21 cellular contexts compared by ENCODE assay signal in the genomic region with DNA sequence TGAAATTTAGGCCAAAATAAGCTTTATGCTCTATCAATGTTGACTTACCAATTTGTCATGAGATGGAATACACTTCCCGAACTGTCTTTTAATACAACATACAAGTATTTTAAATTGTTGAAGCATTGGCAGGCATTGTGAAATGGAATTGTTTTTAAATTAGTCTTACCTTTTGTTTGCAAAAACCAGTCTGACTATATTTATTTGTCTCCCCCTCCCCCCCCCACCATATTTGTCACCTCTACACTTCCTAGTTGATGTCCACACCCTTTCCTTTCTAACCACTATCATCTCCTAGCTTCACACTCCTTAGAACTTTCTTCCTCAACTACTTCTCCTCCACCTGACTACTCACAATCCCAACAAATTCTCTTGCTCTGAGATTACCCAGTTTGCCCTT. TPM values are rescaled to one million over a fixed set of nuclear protein-coding genes. Genes with fewer than 3 reads are reported as not detected.
DNase-seq lines count a peak whose midpoint lies in the region; ATAC-seq, FAIRE-seq and TF ChIP-seq lines count a peak whose summit lies in the region.
"Had no signal": no experiment of that assay in that cellular context is flagged by ENCODE, and none has a peak within 500 bp of the region (broad histone marks: within the 10 kb centered on the region; RNA-seq: fewer than 3 reads in every experiment).

No MANE protein-coding gene starts in this region.

- no peak for ATAC-seq in activated CD8-positive, alpha-beta T cell treated with anti-CD3 and anti-CD28 coated beads, Interleukin-2, amount 10 ng/mL, durations not matched to agents 7 days and 5 days
- ATAC-seq in activated CD8-positive, alpha-beta T cell treated with anti-CD3 and anti-CD28 coated beads for 36 hours, result no peak
- ATAC-seq in HG02970 (IDR thresholded peaks at IDR 0.05; ENCODE audit: low FRiP score, unreplicated experiment), result no peak
- ATAC-seq: activated T-cell treated with anti-CD3 and anti-CD28 coated beads, Interleukin-2, amount 50 U/mL, for 72 hours; upper lobe of right lung had no signal

- FAIRE-seq in keratinocyte (lab: Jason Lieb, UNC), result no peak
- FAIRE-seq: A204.1, GM12892 had no signal

- POLR2A ChIA-PET in activated CD8-positive, alpha-beta T cell treated with anti-CD3 and anti-CD28 coated beads, Interleukin-2, amount 10 ng/mL, durations not matched to agents 7 days and 5 days (lab: Charles Lee), result no interaction called here
- POLR2A ChIA-PET in activated CD8-positive, alpha-beta T cell treated with anti-CD3 and anti-CD28 coated beads for 36 hours (lab: Charles Lee), result no interaction called here

- H3K79me2 ChIP-seq in keratinocyte (ENCODE audit: control insufficient read depth, insufficient read depth, low read length), result peaks cover 25% of the 10 kb centered on the region

- TSS peak; percentile 1 for BruUV-seq in Calu3 (replicated peaks; lab: Mats Ljungman, UMichigan)

- no peaks in the 10 kb centered on the region for H3K9me3 Mint-ChIP-seq in activated CD8-positive, alpha-beta T cell treated with anti-CD3 and anti-CD28 coated beads, Interleukin-2, amount 10 ng/mL, durations not matched to agents 7 days and 5 days (ENCODE audit: insufficient read depth)
- H3K9me3 Mint-ChIP-seq in activated CD8-positive, alpha-beta T cell treated with anti-CD3 and anti-CD28 coated beads for 36 hours, result no peaks in the 10 kb centered on the region
- H3K9me3 Mint-ChIP-seq in Calu3 (ENCODE audit: low read depth, unreplicated experiment), result no peaks in the 10 kb centered on the region
- H3K9me3 Mint-ChIP-seq in activated T-helper 1 cell treated with anti-CD3 and anti-CD28 coated beads, Interleukin-12 subunit alpha, Interleukin-12 subunit beta, Interleukin-2, Interleukin-4 antibody, amounts not matched to agents 30 ng/mL and 10 ng/mL and 1 ng/mL, durations not matched to agents 14 hours and 24 hours and 36 hours, result no peaks in the 10 kb centered on the region
- H3K9me3 Mint-ChIP-seq: activated T-cell treated with anti-CD3 and anti-CD28 coated beads, Interleukin-2, amount 50 U/mL, for 72 hours had no signal

- H3K27me3 ChIP-seq in keratinocyte (ENCODE audit: control insufficient read depth, extremely low read depth, insufficient read depth, low read length) (no peaks in the 10 kb centered on the region), ascending aorta (no peaks in the 10 kb centered on the region)
- H3K27me3 ChIP-seq: adrenal gland, colonic mucosa, spleen, upper lobe of right lung had no signal

- peak overlapping the region; percentile 30 for H3K4me3 Mint-ChIP-seq in activated CD8-positive, alpha-beta T cell treated with anti-CD3 and anti-CD28 coated beads, Interleukin-2, amount 10 ng/mL, durations not matched to agents 7 days and 5 days
- H3K4me3 Mint-ChIP-seq in activated CD8-positive, alpha-beta T cell treated with anti-CD3 and anti-CD28 coated beads for 36 hours, result no peak overlapping the region
- no peak overlapping the region for H3K4me3 Mint-ChIP-seq in Calu3 (ENCODE audit: low read depth, unreplicated experiment)
- peak overlapping the region; percentile 35 for H3K4me3 Mint-ChIP-seq in activated T-helper 1 cell treated with anti-CD3 and anti-CD28 coated beads, Interleukin-12 subunit alpha, Interleukin-12 subunit beta, Interleukin-2, Interleukin-4 antibody, amounts not matched to agents 30 ng/mL and 10 ng/mL and 1 ng/mL, durations not matched to agents 14 hours and 24 hours and 36 hours
- H3K4me3 Mint-ChIP-seq: activated T-cell treated with anti-CD3 and anti-CD28 coated beads, Interleukin-2, amount 50 U/mL, for 72 hours had no signal

- H3K4me1 ChIP-seq in keratinocyte (ENCODE audit: control insufficient read depth, extremely low read depth, insufficient read depth, low read length), result peaks cover 34% of the 10 kb centered on the region
- H3K4me1 ChIP-seq in ascending aorta, result no peaks in the 10 kb centered on the region
- H3K4me1 ChIP-seq: colonic mucosa had no signal

- peaks cover 62% of the 10 kb centered on the region for H3K36me3 Mint-ChIP-seq in activated CD8-positive, alpha-beta T cell treated with anti-CD3 and anti-CD28 coated beads, Interleukin-2, amount 10 ng/mL, durations not matched to agents 7 days and 5 days (ENCODE audit: low read depth)
- H3K36me3 Mint-ChIP-seq in activated CD8-positive, alpha-beta T cell treated with anti-CD3 and anti-CD28 coated beads for 36 hours (ENCODE audit: low read depth), result peaks cover 43% of the 10 kb centered on the region
- peaks cover 26% of the 10 kb centered on the region for H3K36me3 Mint-ChIP-seq in Calu3 (ENCODE audit: insufficient read depth, unreplicated experiment)
- peaks cover 61% of the 10 kb centered on the region for H3K36me3 Mint-ChIP-seq in activated T-helper 1 cell treated with anti-CD3 and anti-CD28 coated beads, Interleukin-12 subunit alpha, Interleukin-12 subunit beta, Interleukin-2, Interleukin-4 antibody, amounts not matched to agents 30 ng/mL and 10 ng/mL and 1 ng/mL, durations not matched to agents 14 hours and 24 hours and 36 hours (ENCODE audit: low read depth)

- H4K20me1 ChIP-seq in keratinocyte (ENCODE audit: control insufficient read depth, extremely low read depth, insufficient read depth, low read length), result no peaks in the 10 kb centered on the region

- no peak for TF ChIP-seq CTCF in activated CD8-positive, alpha-beta T cell treated with anti-CD3 and anti-CD28 coated beads for 36 hours (IDR thresholded peaks at IDR 0.05)
- TF ChIP-seq CTCF in Calu3 (IDR thresholded peaks at IDR 0.05; ENCODE audit: unreplicated experiment) (no peak), keratinocyte (optimal IDR thresholded peaks at IDR 0.05 in 1 of 3, IDR thresholded peaks at IDR 0.05 in 1 of 3, conservative IDR thresholded peaks at IDR 0.05 in 1 of 3; ENCODE audit: extremely low read depth in 1 of 3, insufficient read depth in 2 of 3, low read length in 3 of 3) (no peak), ascending aorta (IDR thresholded peaks at IDR 0.05) (no peak)

- peak overlapping the region; percentile 86 for H3K27ac Mint-ChIP-seq in activated CD8-positive, alpha-beta T cell treated with anti-CD3 and anti-CD28 coated beads, Interleukin-2, amount 10 ng/mL, durations not matched to agents 7 days and 5 days
- no peak overlapping the region for H3K27ac Mint-ChIP-seq in activated CD8-positive, alpha-beta T cell treated with anti-CD3 and anti-CD28 coated beads for 36 hours
- no peak overlapping the region for H3K27ac Mint-ChIP-seq in Calu3 (ENCODE audit: unreplicated experiment)
- peak overlapping the region; percentile 74 for H3K27ac Mint-ChIP-seq in activated T-helper 1 cell treated with anti-CD3 and anti-CD28 coated beads, Interleukin-12 subunit alpha, Interleukin-12 subunit beta, Interleukin-2, Interleukin-4 antibody, amounts not matched to agents 30 ng/mL and 10 ng/mL and 1 ng/mL, durations not matched to agents 14 hours and 24 hours and 36 hours

- no peak overlapping the region for H3K9ac ChIP-seq in keratinocyte (ENCODE audit: control insufficient read depth, extremely low read depth, insufficient read depth, low read length)
- H3K9ac ChIP-seq: KMS-11 had no signal

- DNase-seq in activated CD8-positive, alpha-beta T cell treated with anti-CD3 and anti-CD28 coated beads, Interleukin-2, amount 10 ng/mL, durations not matched to agents 7 days and 5 days, result no peak
- no peak for DNase-seq in activated CD8-positive, alpha-beta T cell treated with anti-CD3 and anti-CD28 coated beads for 36 hours
- no peak for DNase-seq in Calu3
- no peak for DNase-seq in activated T-helper 1 cell treated with anti-CD3 and anti-CD28 coated beads, Interleukin-12 subunit alpha, Interleukin-12 subunit beta, Interleukin-2, Interleukin-4 antibody, amounts not matched to agents 30 ng/mL and 10 ng/mL and 1 ng/mL, durations not matched to agents 14 hours and 24 hours and 36 hours (ENCODE audit: low spot score)
- DNase-seq in keratinocyte (ENCODE audit: low read depth, low spot score), result no peak
- no peak for DNase-seq in ascending aorta (ENCODE audit: low spot score in 2 of 2)
- no peak for DNase-seq in NCI-H1048 (lab: John Stamatoyannopoulos, UW)
- DNase-seq: activated T-cell treated with anti-CD3 and anti-CD28 coated beads, Interleukin-2, amount 50 U/mL, for 72 hours; adrenal gland; Caco-2; colonic mucosa; NCI-H1694 treated with DMSO at 0.1 percent for 48 hours; NCI-H82; retina; SHP77 treated with DMSO at 0.1 percent for 48 hours; spleen; upper lobe of right lung had no signal

- no peak overlapping the region for H2AFZ ChIP-seq in keratinocyte (ENCODE audit: control insufficient read depth, low read length)

- H3K4me3 ChIP-seq in keratinocyte (ENCODE audit: control insufficient read depth in 2 of 3, extremely low read depth in 1 of 3, insufficient read depth in 2 of 3, low read depth in 1 of 3, low read length in 3 of 3), result no peak overlapping the region
- no peak overlapping the region for H3K4me3 ChIP-seq in ascending aorta
- H3K4me3 ChIP-seq: adrenal gland, colonic mucosa, spleen, upper lobe of right lung had no signal

- dilution Hi-C loops in keratinocyte (cut with MboI; ENCODE audit: extremely low pct_ligation_motif_present, low sequenced_read_pairs), result no loop called here

- H3K36me3 ChIP-seq in keratinocyte (ENCODE audit: control insufficient read depth in 2 of 2, extremely low read depth in 1 of 2, insufficient read depth in 2 of 2, low read length in 2 of 2) (peaks cover 26 to 43% of the 10 kb centered on the region in 2 experiments), ascending aorta (peaks cover 53 to 80% of the 10 kb centered on the region in 2 donors)
- H3K36me3 ChIP-seq: colonic mucosa had no signal

- CTCF ChIA-PET in activated CD8-positive, alpha-beta T cell treated with anti-CD3 and anti-CD28 coated beads, Interleukin-2, amount 10 ng/mL, durations not matched to agents 7 days and 5 days (lab: Charles Lee), result interaction anchor here (1.6 kb wide), 1 partner anchor 72 kb away, joined by 4 read pairs; a partner anchor contains a TSS
- CTCF ChIA-PET in activated CD8-positive, alpha-beta T cell treated with anti-CD3 and anti-CD28 coated beads for 36 hours (lab: Charles Lee), result no interaction called here
- CTCF ChIA-PET in Calu3 (lab: Charles Lee), result no interaction called here

- H3K27me3 Mint-ChIP-seq in activated CD8-positive, alpha-beta T cell treated with anti-CD3 and anti-CD28 coated beads, Interleukin-2, amount 10 ng/mL, durations not matched to agents 7 days and 5 days (ENCODE audit: low read depth), result no peaks in the 10 kb centered on the region
- H3K27me3 Mint-ChIP-seq in activated CD8-positive, alpha-beta T cell treated with anti-CD3 and anti-CD28 coated beads for 36 hours, result no peaks in the 10 kb centered on the region
- no peaks in the 10 kb centered on the region for H3K27me3 Mint-ChIP-seq in Calu3 (ENCODE audit: unreplicated experiment)
- H3K27me3 Mint-ChIP-seq in activated T-helper 1 cell treated with anti-CD3 and anti-CD28 coated beads, Interleukin-12 subunit alpha, Interleukin-12 subunit beta, Interleukin-2, Interleukin-4 antibody, amounts not matched to agents 30 ng/mL and 10 ng/mL and 1 ng/mL, durations not matched to agents 14 hours and 24 hours and 36 hours (ENCODE audit: insufficient read depth), result no peaks in the 10 kb centered on the region

- H3K9me3 ChIP-seq in keratinocyte (ENCODE audit: control insufficient read depth, low read depth, low read length) (no peaks in the 10 kb centered on the region), ascending aorta (no peaks in the 10 kb centered on the region)
- H3K9me3 ChIP-seq: adrenal gland, Caco-2, colonic mucosa, spleen, upper lobe of right lung had no signal

- H3K4me1 Mint-ChIP-seq in activated CD8-positive, alpha-beta T cell treated with anti-CD3 and anti-CD28 coated beads, Interleukin-2, amount 10 ng/mL, durations not matched to agents 7 days and 5 days (ENCODE audit: low read depth), result peaks cover 25% of the 10 kb centered on the region
- peaks cover 15% of the 10 kb centered on the region for H3K4me1 Mint-ChIP-seq in activated CD8-positive, alpha-beta T cell treated with anti-CD3 and anti-CD28 coated beads for 36 hours (ENCODE audit: low read depth)
- H3K4me1 Mint-ChIP-seq in Calu3 (ENCODE audit: low read depth, unreplicated experiment), result peaks cover 27% of the 10 kb centered on the region
- H3K4me1 Mint-ChIP-seq in activated T-helper 1 cell treated with anti-CD3 and anti-CD28 coated beads, Interleukin-12 subunit alpha, Interleukin-12 subunit beta, Interleukin-2, Interleukin-4 antibody, amounts not matched to agents 30 ng/mL and 10 ng/mL and 1 ng/mL, durations not matched to agents 14 hours and 24 hours and 36 hours (ENCODE audit: low read depth), result peaks cover 30% of the 10 kb centered on the region

- H3K4me2 ChIP-seq in keratinocyte (ENCODE audit: control insufficient read depth, extremely low read depth, insufficient read depth, low read depth, low read length), result peak overlapping the region; percentile 7
- H3K4me2 ChIP-seq: KMS-11 had no signal

- H3K27ac ChIP-seq in keratinocyte (ENCODE audit: control insufficient read depth, insufficient read depth, low read length) (no peak overlapping the region), ascending aorta (no peak overlapping the region)
- H3K27ac ChIP-seq: adrenal gland, colonic mucosa, KMS-11, upper lobe of right lung had no signal

- peaks cover 2% of the 10 kb centered on the region for H3K9me1 ChIP-seq in keratinocyte (ENCODE audit: control insufficient read depth, extremely low read depth, insufficient read depth, low read length)

- intact Hi-C loops in activated CD8-positive, alpha-beta T cell treated with anti-CD3 and anti-CD28 coated beads for 36 hours (cut with micrococcal nuclease), result no loop called here
- intact Hi-C loops in Calu3 (cut with micrococcal nuclease; ENCODE audit: unreplicated experiment) (no loop called here), ascending aorta (cut with DNase I) (no loop called here)
- intact Hi-C loops in activated T-helper 1 cell treated with anti-CD3 and anti-CD28 coated beads, Interleukin-12 subunit alpha, Interleukin-12 subunit beta, Interleukin-2, Interleukin-4 antibody, amounts not matched to agents 30 ng/mL and 10 ng/mL and 1 ng/mL, durations not matched to agents 14 hours and 24 hours and 36 hours (cut with micrococcal nuclease), result no loop called here

RNA-seq across cellular contexts. Expression of a gene that starts 40.9 kb away (rescaled TPM):
- 10 to 100 TPM; 31.3 to 31.4 TPM for total RNA-seq in activated CD8-positive, alpha-beta T cell treated with anti-CD3 and anti-CD28 coated beads, Interleukin-2, amount 10 ng/mL, durations not matched to agents 7 days and 5 days
- total RNA-seq in activated CD8-positive, alpha-beta T cell treated with anti-CD3 and anti-CD28 coated beads for 36 hours, result 10 to 100 TPM; 32.6 to 33.0 TPM
- total RNA-seq in Calu3 (2022) (68.9 and 73.6 TPM in 2 replicates), ascending aorta (18.7 TPM)
- 46.0 and 47.3 TPM in 2 replicates for total RNA-seq in activated T-helper 1 cell treated with anti-CD3 and anti-CD28 coated beads, Interleukin-12 subunit alpha, Interleukin-12 subunit beta, Interleukin-2, Interleukin-4 antibody, amounts not matched to agents 30 ng/mL and 10 ng/mL and 1 ng/mL, durations not matched to agents 14 hours and 24 hours and 36 hours
- polyA plus RNA-seq in keratinocyte, result 44.7 to 63.2 TPM (median 52.9 TPM) in 3 replicates
- 23.2 TPM for polyA plus RNA-seq in keratinocyte (2011; ENCODE audit: low read depth)
- 16.5 and 30.1 TPM in 2 replicates for polyA plus RNA-seq in keratinocyte (2011; cell fraction: cytosol; rRNA removed)
- polyA plus RNA-seq in keratinocyte (2011; cell fraction: nucleus; rRNA removed), result 94.6 and 106 TPM in 2 replicates
- 25.1 and 42.5 TPM in 2 replicates for polyA plus RNA-seq in keratinocyte (2012; ENCODE audit: low replicate concordance)
- polyA minus RNA-seq in keratinocyte, result 55.4 to 74.7 TPM (median 66.1 TPM) in 3 replicates
- 23.6 TPM for polyA minus RNA-seq in keratinocyte (2011; cell fraction: cytosol; rRNA and poly(A)+ RNA removed)
- polyA minus RNA-seq in keratinocyte (2011; cell fraction: nucleus; rRNA and poly(A)+ RNA removed), result 79.2 and 126 TPM in 2 replicates

RNA-seq across cellular contexts. Expression of a gene that starts 48.1 kb away (rescaled TPM):
- 10 to 100 TPM; 88.3 to 92.7 TPM for total RNA-seq in activated CD8-positive, alpha-beta T cell treated with anti-CD3 and anti-CD28 coated beads, Interleukin-2, amount 10 ng/mL, durations not matched to agents 7 days and 5 days
- 10 to 100 TPM; 55.3 to 62.7 TPM for total RNA-seq in activated CD8-positive, alpha-beta T cell treated with anti-CD3 and anti-CD28 coated beads for 36 hours
- total RNA-seq in Calu3 (2022), result 76.9 and 82.3 TPM in 2 replicates
- 78.0 and 80.3 TPM in 2 replicates for total RNA-seq in activated T-helper 1 cell treated with anti-CD3 and anti-CD28 coated beads, Interleukin-12 subunit alpha, Interleukin-12 subunit beta, Interleukin-2, Interleukin-4 antibody, amounts not matched to agents 30 ng/mL and 10 ng/mL and 1 ng/mL, durations not matched to agents 14 hours and 24 hours and 36 hours
- 5.3 to 9.9 TPM (median 6.4 TPM) in 3 replicates for polyA plus RNA-seq in keratinocyte
- 7.6 TPM for polyA plus RNA-seq in keratinocyte (2011; ENCODE audit: low read depth)
- 5.5 and 10.2 TPM in 2 replicates for polyA plus RNA-seq in keratinocyte (2011; cell fraction: cytosol; rRNA removed)
- 35.9 and 49.7 TPM in 2 replicates for polyA plus RNA-seq in keratinocyte (2011; cell fraction: nucleus; rRNA removed)
- polyA plus RNA-seq in keratinocyte (2012; ENCODE audit: low replicate concordance), result 18.2 and 30.0 TPM in 2 replicates
- polyA minus RNA-seq in keratinocyte, result 5.0 to 16.2 TPM (median 7.2 TPM) in 3 replicates
- 28.8 TPM for polyA minus RNA-seq in keratinocyte (2011; cell fraction: cytosol; rRNA and poly(A)+ RNA removed)
- 15.8 and 17.5 TPM in 2 replicates for polyA minus RNA-seq in keratinocyte (2011; cell fraction: nucleus; rRNA and poly(A)+ RNA removed)
- 24.1 TPM for total RNA-seq in ascending aorta

Comparison
In these comparisons a context has a peak if more than half of its experiments do, and no peak if none do; other contexts are left out.
1. H3K27ac Mint-ChIP-seq: peak in activated CD8-positive, alpha-beta T cell treated with anti-CD3 and anti-CD28 coated beads, Interleukin-2, amount 10 ng/mL, durations not matched to agents 7 days and 5 days (single experiment) and activated T-helper 1 cell treated with anti-CD3 and anti-CD28 coated beads, Interleukin-12 subunit alpha, Interleukin-12 subunit beta, Interleukin-2, Interleukin-4 antibody, amounts not matched to agents 30 ng/mL and 10 ng/mL and 1 ng/mL, durations not matched to agents 14 hours and 24 hours and 36 hours (single experiment); none in activated CD8-positive, alpha-beta T cell treated with anti-CD3 and anti-CD28 coated beads for 36 hours (single experiment) and Calu3 (single experiment).
2. H3K4me3 Mint-ChIP-seq: peak in activated CD8-positive, alpha-beta T cell treated with anti-CD3 and anti-CD28 coated beads, Interleukin-2, amount 10 ng/mL, durations not matched to agents 7 days and 5 days (single experiment) and activated T-helper 1 cell treated with anti-CD3 and anti-CD28 coated beads, Interleukin-12 subunit alpha, Interleukin-12 subunit beta, Interleukin-2, Interleukin-4 antibody, amounts not matched to agents 30 ng/mL and 10 ng/mL and 1 ng/mL, durations not matched to agents 14 hours and 24 hours and 36 hours (single experiment); none in activated CD8-positive, alpha-beta T cell treated with anti-CD3 and anti-CD28 coated beads for 36 hours (single experiment) and Calu3 (single experiment).